ENCODE assay signal across 8 cellular contexts in genomic region chr7:5423844-5424688, GRCh38. TPM values are rescaled to one million over a fixed set of nuclear protein-coding genes. Genes with fewer than 3 reads are reported as not detected.
DNase-seq lines count a peak whose midpoint lies in the region; ATAC-seq and TF ChIP-seq lines count a peak whose summit lies in the region.

No MANE protein-coding gene starts in this region.

- 2% methylated on average over 19 of the region's 56 CpGs for WGBS in mammary epithelial cell (ENCODE audit: low coverage, missing lambda C conversion rate)

- peak overlapping the region; percentile 72 to 99 (median 91) for H3K4me3 ChIP-seq in mammary epithelial cell (replicated peaks in 1 of 3; ENCODE audit: insufficient read depth in 1 of 3, low read depth in 2 of 3, low read length in 3 of 3)
- peak overlapping the region; percentile 72 for H3K4me3 ChIP-seq in iPS-11a (ENCODE audit: low read depth, low read length)

- in situ Hi-C loops in SK-MEL-5 (cut with HindIII; ENCODE audit: low pct_unique_long_range_greater_than_20kb, low sequenced_read_pairs) (no loop called here), mammary epithelial cell (cut with MboI; ENCODE audit: low sequenced_read_pairs in 2 of 2) (no loop called here)

- no peaks in the 10 kb centered on the region for H4K20me1 ChIP-seq in mammary epithelial cell (ENCODE audit: insufficient read depth, low read length)

- peak overlapping the region; percentile 84 for H3K27ac ChIP-seq in mammary epithelial cell (ENCODE audit: insufficient read depth, low read depth, low read length)

- H2AFZ ChIP-seq in mammary epithelial cell (ENCODE audit: low read depth, low read length): peak overlapping the region; percentile 42

- CTCF ChIA-PET in mammary epithelial cell (lab: Charles Lee; ENCODE audit: low non-redundant PET): interaction anchor here (0.6 kb wide), 1 partner anchor 139 kb away, joined by 3 read pairs; no protein-coding TSS in a partner anchor

- peaks cover 11% of the 10 kb centered on the region for H3K4me1 ChIP-seq in mammary epithelial cell (ENCODE audit: insufficient read depth, low read length)

- H3K4me2 ChIP-seq in mammary epithelial cell (ENCODE audit: insufficient read depth, low read depth, low read length): peak overlapping the region; percentile 99

- dilution Hi-C loops in mammary epithelial cell (cut with HindIII; ENCODE audit: low sequenced_read_pairs): no loop called here

- no peak for ATAC-seq in GM21390 (IDR thresholded peaks at IDR 0.05; ENCODE audit: unreplicated experiment)

- intact Hi-C loops in mammary epithelial cell (cut with micrococcal nuclease): loop anchor here (2.0 kb wide), 1 partner anchor 57 kb away; no protein-coding TSS in a partner anchor

- no peaks in the 10 kb centered on the region for H3K27me3 ChIP-seq in mammary epithelial cell (ENCODE audit: insufficient read depth, low read length)

- no peak for TF ChIP-seq CTCF in mammary epithelial cell (conservative IDR thresholded peaks at IDR 0.05 in 1 of 2, IDR thresholded peaks at IDR 0.05 in 1 of 2; ENCODE audit: extremely low read depth in 1 of 2, insufficient read depth in 1 of 2, low read depth in 1 of 2, low read length in 2 of 2)

- no peaks in the 10 kb centered on the region for H3K9me3 ChIP-seq in mammary epithelial cell (replicated peaks; ENCODE audit: insufficient read depth, low read length)

- BruUV-seq in mammary epithelial cell (replicated peaks; lab: Mats Ljungman, UMichigan): no TSS peak

- peak; percentile 10 to 32 for DNase-seq in stimulated activated CD4-positive, alpha-beta T cell treated with anti-CD3 and anti-CD28 coated beads, Interleukin-12 subunit alpha, Interleukin-12 subunit beta, amount 100 ng/mL, for 24 hours (ENCODE audit: low read depth in 2 of 2)
- DNase-seq in stimulated activated CD4-positive, alpha-beta T cell treated with anti-CD3 and anti-CD28 coated beads, Interleukin-4, amount 100 ng/mL, for 1 hour: no peak
- DNase-seq in NCI-H1105 treated with DMSO at 0.1 percent for 48 hours (lab: John Stamatoyannopoulos, UW) (peak; percentile 98), SK-MEL-5 (ENCODE audit: low read depth, low spot score) (peak; percentile 99), mammary epithelial cell (peak; percentile 97), putamen (ENCODE audit: low spot score) (peak; percentile 98)

- no peaks in the 10 kb centered on the region for H3K36me3 ChIP-seq in mammary epithelial cell (ENCODE audit: insufficient read depth, low read length)

- H3K79me2 ChIP-seq in mammary epithelial cell (ENCODE audit: insufficient read depth, low read length): peaks cover 96% of the 10 kb centered on the region

- H3K9ac ChIP-seq in mammary epithelial cell (ENCODE audit: insufficient read depth, low read length): peak overlapping the region; percentile 84

RNA-seq across cellular contexts. Expression of gene TNRC18, which starts 0.4 kb away (rescaled TPM):
- 40.8 and 44.4 TPM in 2 replicates for total RNA-seq in SK-MEL-5 (2014; rRNA removed; shearing (Covaris generic))
- 245 and 313 TPM in 2 replicates for polyA plus RNA-seq in SK-MEL-5 (2015; cell fraction: cytosol; rRNA removed)
- polyA plus RNA-seq in SK-MEL-5 (2015; cell fraction: nucleus; rRNA removed): 106 and 120 TPM in 2 replicates
- 100 to 1,000 TPM in 1 of 2 donors, 10 to 100 TPM in 1; 62.2 to 121 TPM for total RNA-seq in mammary epithelial cell
- polyA plus RNA-seq in mammary epithelial cell: 22.3 TPM
- 123 TPM for polyA minus RNA-seq in mammary epithelial cell
